In genomic region chr17:50935201-50936124, GRCh38 we compare ENCODE assay signal across 9 cellular contexts.
DNase-seq lines count a peak whose midpoint lies in the region; FAIRE-seq and TF ChIP-seq lines count a peak whose summit lies in the region.
"Had no signal": no experiment of that assay in that cellular context is flagged by ENCODE, and none has a peak within 500 bp of the region (broad histone marks: within the 10 kb centered on the region; RNA-seq: fewer than 3 reads in every experiment).

No MANE protein-coding gene starts in this region.

- H3K9me3 ChIP-seq in PC-9 (ENCODE audit: insufficient read depth, low read depth) (no peaks in the 10 kb centered on the region), colonic mucosa (no peaks in the 10 kb centered on the region), SJCRH30 (replicated peaks) (no peaks in the 10 kb centered on the region)

- TF ChIP-seq CTCF in PC-9 (conservative IDR thresholded peaks at IDR 0.05) (no peak), colonic mucosa (IDR thresholded peaks at IDR 0.05) (no peak)

- no peak for FAIRE-seq in frontal cortex (lab: Jason Lieb, UNC)

- H3K4me3 ChIP-seq in PC-9 (no peak overlapping the region), colonic mucosa (no peak overlapping the region), SJCRH30 (no peak overlapping the region)

- in situ Hi-C loops in Caki2 (cut with HindIII; ENCODE audit: low pct_unique_long_range_greater_than_20kb, low sequenced_read_pairs) (no loop called here), ACHN (cut with HindIII; ENCODE audit: low pct_ligation_motif_present, low pct_unique_long_range_greater_than_20kb, low sequenced_read_pairs) (no loop called here)

- intact Hi-C loops in PC-9 (cut with micrococcal nuclease; ENCODE audit: unreplicated experiment), result no loop called here
- intact Hi-C loops in colonic mucosa (cut with DNase I), result no loop called here

- no peaks in the 10 kb centered on the region for H3K36me3 ChIP-seq in PC-9 (ENCODE audit: low read depth)
- no peaks in the 10 kb centered on the region for H3K36me3 ChIP-seq in colonic mucosa
- H3K36me3 ChIP-seq in SJCRH30, result no peaks in the 10 kb centered on the region

- no peaks in the 10 kb centered on the region for H4K20me1 ChIP-seq in PC-9 (ENCODE audit: insufficient read depth)

- H3K4me2 ChIP-seq in PC-9, result peak overlapping the region; percentile 11

- peaks cover 52% of the 10 kb centered on the region for H3F3A ChIP-seq in PC-9 (ENCODE audit: insufficient read depth, low read depth)

- peak overlapping the region; percentile 13 for H3K27ac ChIP-seq in PC-9
- no peak overlapping the region for H3K27ac ChIP-seq in colonic mucosa
- no peak overlapping the region for H3K27ac ChIP-seq in SJCRH30

- H3K4me1 ChIP-seq in PC-9 (replicated peaks; ENCODE audit: insufficient read depth) (peaks cover 55% of the 10 kb centered on the region), colonic mucosa (peaks cover 5% of the 10 kb centered on the region), SJCRH30 (peaks cover 14% of the 10 kb centered on the region)

- POLR2A ChIA-PET in PC-9 (lab: Charles Lee; ENCODE audit: unreplicated experiment), result interaction anchor here (0.6 to 0.7 kb wide), 4 partner anchors 10 to 1489 kb away, joined by 3 to 11 read pairs (median 6); partner anchors contain the start of gene TOB1

- H3K9ac ChIP-seq in colonic mucosa (ENCODE audit: low read depth in 2 of 2, low read length in 2 of 2), result no peak overlapping the region

- no peaks in the 10 kb centered on the region for H3K27me3 ChIP-seq in PC-9 (ENCODE audit: insufficient read depth, low read depth)
- no peaks in the 10 kb centered on the region for H3K27me3 ChIP-seq in colonic mucosa
- no peaks in the 10 kb centered on the region for H3K27me3 ChIP-seq in SJCRH30

- H2AFZ ChIP-seq in PC-9, result no peak overlapping the region

- DNase-seq in Caki2 (ENCODE audit: low read depth) (peak; percentile 22), PC-9 (peak; percentile 82 to 94), frontal cortex (ENCODE audit: low spot score in 2 of 2) (peak; percentile 75 to 77), occipital lobe (lab: John Stamatoyannopoulos, UW) (peak; percentile 84), colonic mucosa (no peak), activated T-cell treated with anti-CD3 and anti-CD28 coated beads for 4 hours (no peak), SJCRH30 (no peak), ACHN (no peak)
- DNase-seq: activated B cell treated with CpG ODN at 0.5 μM for 24 hours had no signal

- no TSS peak for BruUV-seq in PC-9 (replicated peaks; lab: Mats Ljungman, UMichigan)

- no peaks in the 10 kb centered on the region for H3K9me2 ChIP-seq in PC-9 (ENCODE audit: insufficient read depth)

- no peaks in the 10 kb centered on the region for H3K79me2 ChIP-seq in PC-9 (ENCODE audit: low read depth)

- CTCF ChIA-PET in PC-9 (lab: Charles Lee), result no interaction called here

Comparison
In these comparisons a context has a peak if more than half of its experiments do, and no peak if none do; other contexts are left out.
1. DNase-seq: peak in Caki2 (single experiment), PC-9 (2 of 2), frontal cortex (2 of 2) and occipital lobe (single experiment); none in colonic mucosa (single experiment), activated T-cell treated with anti-CD3 and anti-CD28 coated beads for 4 hours (single experiment), SJCRH30 (0 of 2) and ACHN (single experiment).